1 cellular context compared by ENCODE assay signal in the genomic region with DNA sequence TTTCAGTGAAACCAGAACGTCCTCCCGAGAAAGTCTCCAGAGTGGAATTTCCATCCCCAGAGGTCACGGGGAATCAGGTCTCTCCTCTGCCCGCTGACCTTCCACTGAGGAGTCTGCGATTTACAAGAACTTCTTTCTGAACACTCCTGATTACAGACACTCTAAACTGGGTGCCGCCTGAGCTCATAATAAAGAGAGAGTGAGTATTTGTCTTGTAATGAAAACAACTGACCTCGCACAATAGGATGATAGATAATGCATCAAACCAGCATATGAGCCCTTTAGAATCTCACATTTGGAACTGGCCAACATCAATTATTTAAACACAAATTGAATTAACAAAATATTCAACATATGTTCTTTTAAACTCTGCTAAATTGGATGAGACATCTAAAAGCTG.
TF ChIP-seq lines count a peak whose summit lies in the region.

No MANE protein-coding gene starts in this region.

TF ChIP-seq in K562, 482 proteins besides CTCF, POLR2A, EP300 and RAD21:
- TF ChIP-seq EZH2 (IDR thresholded peaks at IDR 0.05; ENCODE audit: borderline replicate concordance, low read depth, low read length) (peak; percentile 26; the same call in 1 of the 2 replicates), KHSRP (IDR thresholded peaks at IDR 0.05) (no peak)
TF ChIP-seq in K562: peak in this region for 1.
